ENCODE assay signal across 10 cellular contexts in the genomic region with DNA sequence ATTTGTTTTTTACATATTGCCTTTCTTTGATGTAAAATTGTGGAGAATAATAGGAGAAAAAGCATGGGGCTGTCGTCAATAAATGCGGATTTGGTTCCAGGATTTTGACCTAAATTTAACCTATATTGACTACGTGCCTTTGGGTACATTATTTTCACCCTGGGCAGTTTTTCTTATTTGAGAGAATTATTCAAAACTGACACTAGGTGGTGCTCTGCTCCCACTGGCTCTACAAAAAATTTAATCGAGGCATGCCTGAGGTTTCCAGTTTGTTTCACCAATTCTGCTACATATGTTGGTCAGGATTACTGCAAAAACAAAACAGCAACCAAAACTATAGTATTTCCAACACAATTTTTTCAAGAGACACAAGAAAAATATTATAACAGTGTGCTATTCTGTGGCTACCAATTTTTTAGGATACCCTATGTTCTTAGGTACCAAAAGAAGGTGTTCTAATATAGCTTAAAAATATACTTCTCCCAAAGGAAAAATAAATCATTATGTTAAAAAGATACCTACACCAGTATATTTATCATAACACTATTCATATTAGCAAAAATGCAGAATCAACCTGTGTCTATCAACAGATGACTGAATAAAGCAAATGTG. TPM values are rescaled to one million over a fixed set of nuclear protein-coding genes. Genes with fewer than 3 reads are reported as not detected.
DNase-seq lines count a peak whose midpoint lies in the region; ATAC-seq and TF ChIP-seq lines count a peak whose summit lies in the region.
"Had no signal": no experiment of that assay in that cellular context is flagged by ENCODE, and none has a peak within 500 bp of the region (broad histone marks: within the 10 kb centered on the region; RNA-seq: fewer than 3 reads in every experiment).

No MANE protein-coding gene starts in this region.

- no peak for TF ChIP-seq POLR2A in transverse colon (IDR thresholded peaks at IDR 0.05)

- no peak overlapping the region for H3K27ac Mint-ChIP-seq in activated B cell treated with CpG ODN at 0.5 μM for 24 hours
- H3K27ac Mint-ChIP-seq: activated T-cell treated with anti-CD3 and anti-CD28 coated beads, Interleukin-2, amount 50 U/mL, for 72 hours; CD8-positive, alpha-beta memory T cell had no signal

- H3K36me3 Mint-ChIP-seq in activated B cell treated with CpG ODN at 0.5 μM for 24 hours (ENCODE audit: low read depth), result no peaks in the 10 kb centered on the region
- H3K36me3 Mint-ChIP-seq: CD8-positive, alpha-beta memory T cell had no signal

- no peaks in the 10 kb centered on the region for H3K4me1 Mint-ChIP-seq in activated B cell treated with CpG ODN at 0.5 μM for 24 hours
- H3K4me1 Mint-ChIP-seq: CD8-positive, alpha-beta memory T cell had no signal

- intact Hi-C loops in activated B cell treated with CpG ODN at 0.5 μM for 24 hours (cut with micrococcal nuclease) (loop anchor here (1.0 kb wide), 2 partner anchors 108 to 585 kb away; no protein-coding TSS in a partner anchor), transverse colon (cut with DNase I; ENCODE audit: low total_unique reads) (loop anchor here (5.0 kb wide), 1 partner anchor 106 kb away; no protein-coding TSS in a partner anchor)

- CTCF ChIA-PET in activated B cell treated with CpG ODN at 0.5 μM for 24 hours (lab: Charles Lee), result interaction anchor here (0.8 to 4.4 kb wide), 7 partner anchors 13 to 587 kb away, joined by 3 to 52 read pairs (median 3); a partner anchor contains a TSS

- H3K36me3 ChIP-seq in transverse colon, result no peaks in the 10 kb centered on the region

- H3K4me1 ChIP-seq in transverse colon, result no peaks in the 10 kb centered on the region

- no peaks in the 10 kb centered on the region for H3K27me3 ChIP-seq in transverse colon

- H3K27me3 Mint-ChIP-seq in activated B cell treated with CpG ODN at 0.5 μM for 24 hours, result peaks cover 5% of the 10 kb centered on the region

- H3K4me3 ChIP-seq in transverse colon, result no peak overlapping the region

- peak; percentile 75 for DNase-seq in NCI-H82 (lab: John Stamatoyannopoulos, UW)
- DNase-seq in NCI-H82 treated with DMSO at 0.1 percent for 48 hours (lab: John Stamatoyannopoulos, UW; ENCODE audit: unreplicated experiment), result no peak
- peak; percentile 49 for DNase-seq in NCI-H1105 (lab: John Stamatoyannopoulos, UW)
- no peak for DNase-seq in activated B cell treated with CpG ODN at 0.5 μM for 24 hours
- DNase-seq in iPS-NIHi11 (ENCODE audit: low spot score), result peak; percentile 23
- DNase-seq in transverse colon, result no peak
- no peak for DNase-seq in activated CD4-positive, alpha-beta T cell treated with anti-CD3 and anti-CD28 coated beads, Interleukin-2, amount 50 U/mL, for 4 hours

- H3K9me3 Mint-ChIP-seq in activated B cell treated with CpG ODN at 0.5 μM for 24 hours, result no peaks in the 10 kb centered on the region
- H3K9me3 Mint-ChIP-seq: activated T-cell treated with anti-CD3 and anti-CD28 coated beads, Interleukin-2, amount 50 U/mL, for 72 hours had no signal

- TF ChIP-seq CTCF in activated B cell treated with CpG ODN at 0.5 μM for 24 hours (IDR thresholded peaks at IDR 0.05) (peak; percentile 51), transverse colon (IDR thresholded peaks at IDR 0.05) (peak; percentile 67 to 78 (median 75))

- H3K4me3 Mint-ChIP-seq in activated B cell treated with CpG ODN at 0.5 μM for 24 hours, result no peak overlapping the region
- H3K4me3 Mint-ChIP-seq: activated T-cell treated with anti-CD3 and anti-CD28 coated beads, Interleukin-2, amount 50 U/mL, for 72 hours; CD8-positive, alpha-beta memory T cell had no signal

- no peak overlapping the region for H3K27ac ChIP-seq in transverse colon

- WGBS in transverse colon (ENCODE audit: low coverage in 1 of 2), 2 donors, result 1 to 3% methylated on average over 4 of the region's 4 CpGs

- POLR2A ChIA-PET in activated B cell treated with CpG ODN at 0.5 μM for 24 hours (lab: Charles Lee), result interaction anchor here (1.5 kb wide), 1 partner anchor 108 kb away, joined by 4 read pairs; no protein-coding TSS in a partner anchor

- ATAC-seq in GM21515 (IDR thresholded peaks at IDR 0.05; ENCODE audit: unreplicated experiment) (peak; percentile 49), activated B cell treated with CpG ODN at 0.5 μM for 24 hours (ENCODE audit: low read depth) (no peak)
- ATAC-seq: activated T-cell treated with anti-CD3 and anti-CD28 coated beads, Interleukin-2, amount 50 U/mL, for 72 hours had no signal

- no peak for TF ChIP-seq EP300 in transverse colon (IDR thresholded peaks at IDR 0.05; ENCODE audit: low read depth)

- no peaks in the 10 kb centered on the region for H3K9me3 ChIP-seq in transverse colon

- in situ Hi-C loops in transverse colon (cut with MboI; ENCODE audit: low pct_ligation_motif_present in 1 of 4, low pct_unique_long_range_greater_than_20kb in 1 of 4, low sequenced_read_pairs in 3 of 4), result loop anchor here (10.0 to 25.0 kb wide), 2 partner anchors 104 to 581 kb away; no protein-coding TSS in a partner anchor

RNA-seq across cellular contexts. Expression of a gene that starts 48.6 kb away (rescaled TPM):
- total RNA-seq in activated B cell treated with CpG ODN at 0.5 μM for 24 hours (not detected in 2 replicates), transverse colon (under 1 TPM in 2 of 4 donors, not detected in 2; 0.48 to 0.55 TPM)
- total RNA-seq: activated T-cell treated with anti-CD3 and anti-CD28 coated beads, Interleukin-2, amount 50 U/mL, for 72 hours; CD8-positive, alpha-beta memory T cell had no signal

RNA-seq across cellular contexts. Expression of a gene that starts 58.2 kb away (rescaled TPM):
- total RNA-seq in activated B cell treated with CpG ODN at 0.5 μM for 24 hours, result 1.5 and 1.8 TPM in 2 replicates
- total RNA-seq in transverse colon, result 100 to 1,000 TPM in 3 of 4 donors, 10 to 100 TPM in 1; 10.1 to 353 (median 172) TPM

Comparison
In these comparisons a context has a peak if more than half of its experiments do, and no peak if none do; other contexts are left out.
1. DNase-seq: peak in NCI-H82 (single experiment), NCI-H1105 (single experiment) and iPS-NIHi11 (single experiment); none in NCI-H82 treated with DMSO at 0.1 percent for 48 hours (single experiment), activated B cell treated with CpG ODN at 0.5 μM for 24 hours (single experiment), transverse colon (single experiment) and activated CD4-positive, alpha-beta T cell treated with anti-CD3 and anti-CD28 coated beads, Interleukin-2, amount 50 U/mL, for 4 hours (0 of 2).